In the genomic region with DNA sequence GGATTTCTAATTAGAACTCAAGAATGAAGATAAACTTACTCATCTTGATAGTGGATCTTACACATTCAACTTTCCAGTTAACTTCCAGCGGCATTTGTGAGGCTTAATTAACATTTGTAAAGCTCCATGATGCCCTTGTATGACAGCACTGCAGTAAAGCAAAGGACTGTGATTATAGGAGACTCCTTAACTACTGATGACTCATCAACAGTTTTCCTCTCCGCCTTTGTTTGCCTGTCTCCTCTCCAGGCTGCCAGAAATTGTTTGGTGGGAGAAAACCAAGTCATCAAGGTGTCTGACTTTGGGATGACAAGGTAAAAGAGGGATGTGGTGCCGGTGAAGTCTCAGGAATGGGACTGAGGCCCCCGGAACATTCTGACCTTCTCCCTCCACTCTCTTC, we compare ENCODE assay signal across 1 cellular context.
A peak's percentile ranks its signal among the peaks of the same experiment; 100 is the strongest.
TF ChIP-seq lines count a peak whose summit lies in the region.

No MANE protein-coding gene starts in this region.

TF ChIP-seq in HEK293, 187 proteins besides CTCF, POLR2A, EP300 and RAD21 (continued from another document):
- TF ChIP-seq PRDM2 (tag by site-specific recombination; IDR thresholded peaks at IDR 0.05; ENCODE audit: borderline replicate concordance), result no peak
- peak; percentile 32; the same call in 1 of the 2 replicates for TF ChIP-seq ZNF600 (tag by site-specific recombination; IDR thresholded peaks at IDR 0.05)
